15 cellular contexts compared by ENCODE assay signal in the genomic region with DNA sequence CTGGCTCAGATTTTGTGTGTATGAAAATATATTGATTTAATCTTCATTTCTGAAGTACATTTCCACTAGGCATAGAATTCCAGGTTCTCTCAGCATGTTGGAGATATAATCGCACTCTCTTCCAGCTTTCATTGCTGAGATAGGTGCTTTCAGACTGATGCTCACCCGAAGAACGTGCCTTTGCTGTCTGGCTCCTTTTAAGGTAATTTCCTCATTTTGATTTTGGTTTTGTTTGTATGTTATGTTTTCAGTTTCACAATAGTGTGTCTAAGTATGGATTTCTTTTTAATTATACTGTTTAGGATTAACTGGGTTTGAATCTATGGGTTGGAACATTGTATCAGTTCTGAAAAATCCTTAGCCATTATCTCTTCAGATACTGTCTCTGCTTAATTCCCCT.
DNase-seq lines count a peak whose midpoint lies in the region; ATAC-seq and TF ChIP-seq lines count a peak whose summit lies in the region.
"Had no signal": no experiment of that assay in that cellular context is flagged by ENCODE, and none has a peak within 500 bp of the region (broad histone marks: within the 10 kb centered on the region; RNA-seq: fewer than 3 reads in every experiment).

No MANE protein-coding gene starts in this region.

- H3K9me3 Mint-ChIP-seq in stimulated activated effector memory CD8-positive, alpha-beta T cell treated with anti-CD3 and anti-CD28 coated beads, Interleukin-12 subunit alpha, Interleukin-12 subunit beta, amount 100 ng/mL, for 72 hours = no peaks in the 10 kb centered on the region

- H3K27ac ChIP-seq in VCaP = peak overlapping the region; percentile 62
- H3K27ac ChIP-seq: GM23248 had no signal

- H3K4me3 Mint-ChIP-seq in stimulated activated effector memory CD8-positive, alpha-beta T cell treated with anti-CD3 and anti-CD28 coated beads, Interleukin-12 subunit alpha, Interleukin-12 subunit beta, amount 100 ng/mL, for 72 hours = no peak overlapping the region
- H3K4me3 Mint-ChIP-seq: CD4-positive, CD25-positive, alpha-beta regulatory T cell; CD8-positive, alpha-beta memory T cell had no signal

- no peak overlapping the region for H3K27ac Mint-ChIP-seq in stimulated activated effector memory CD8-positive, alpha-beta T cell treated with anti-CD3 and anti-CD28 coated beads, Interleukin-12 subunit alpha, Interleukin-12 subunit beta, amount 100 ng/mL, for 72 hours
- H3K27ac Mint-ChIP-seq: CD4-positive, CD25-positive, alpha-beta regulatory T cell; CD8-positive, alpha-beta memory T cell had no signal

- ATAC-seq in GM18868 (IDR thresholded peaks at IDR 0.05; ENCODE audit: unreplicated experiment) (peak; percentile 66), HG03520 (IDR thresholded peaks at IDR 0.05; ENCODE audit: unreplicated experiment) (peak; percentile 48), GM21717 (IDR thresholded peaks at IDR 0.05; ENCODE audit: unreplicated experiment) (no peak)
- ATAC-seq in stimulated activated effector memory CD8-positive, alpha-beta T cell treated with anti-CD3 and anti-CD28 coated beads, Interleukin-12 subunit alpha, Interleukin-12 subunit beta, amount 100 ng/mL, for 72 hours = no peak

- no peak for TF ChIP-seq CTCF in VCaP (conservative IDR thresholded peaks at IDR 0.05)

- H3K4me1 Mint-ChIP-seq in stimulated activated effector memory CD8-positive, alpha-beta T cell treated with anti-CD3 and anti-CD28 coated beads, Interleukin-12 subunit alpha, Interleukin-12 subunit beta, amount 100 ng/mL, for 72 hours = no peaks in the 10 kb centered on the region
- H3K4me1 Mint-ChIP-seq: CD4-positive, CD25-positive, alpha-beta regulatory T cell; CD8-positive, alpha-beta memory T cell had no signal

- no peak for DNase-seq in RPMI8226
- no peak for DNase-seq in stimulated activated effector memory CD8-positive, alpha-beta T cell treated with anti-CD3 and anti-CD28 coated beads, Interleukin-12 subunit alpha, Interleukin-12 subunit beta, amount 100 ng/mL, for 72 hours (ENCODE audit: low spot score in 2 of 2)
- DNase-seq: ACHN; BE2C; C1 segment of cervical spinal cord; CD4-positive, CD25-positive, alpha-beta regulatory T cell; CD8-positive, alpha-beta memory T cell; COR-L47; GM23248; Kasumi-1; KG1 had no signal

- no peaks in the 10 kb centered on the region for H3K36me3 Mint-ChIP-seq in stimulated activated effector memory CD8-positive, alpha-beta T cell treated with anti-CD3 and anti-CD28 coated beads, Interleukin-12 subunit alpha, Interleukin-12 subunit beta, amount 100 ng/mL, for 72 hours
- H3K36me3 Mint-ChIP-seq: CD4-positive, CD25-positive, alpha-beta regulatory T cell; CD8-positive, alpha-beta memory T cell had no signal

Comparison
In these comparisons a context has a peak if more than half of its experiments do, and no peak if none do; other contexts are left out.
1. ATAC-seq: peak in GM18868 (single experiment) and HG03520 (single experiment); none in GM21717 (single experiment) and stimulated activated effector memory CD8-positive, alpha-beta T cell treated with anti-CD3 and anti-CD28 coated beads, Interleukin-12 subunit alpha, Interleukin-12 subunit beta, amount 100 ng/mL, for 72 hours (single experiment).